ENCODE assay signal across 22 cellular contexts in genomic region chr15:39434751-39435238, GRCh38.
DNase-seq lines count a peak whose midpoint lies in the region; ATAC-seq and TF ChIP-seq lines count a peak whose summit lies in the region.
"Had no signal": no experiment of that assay in that cellular context is flagged by ENCODE, and none has a peak within 500 bp of the region (broad histone marks: within the 10 kb centered on the region; RNA-seq: fewer than 3 reads in every experiment).

No MANE protein-coding gene starts in this region.

- DNase-seq in DMS53 (lab: John Stamatoyannopoulos, UW): peak; percentile 13
- no peak for DNase-seq in DMS53 treated with DMSO at 0.1 percent for 48 hours (lab: John Stamatoyannopoulos, UW; ENCODE audit: unreplicated experiment)
- DNase-seq in esophagus muscularis mucosa (ENCODE audit: extremely low spot score): peak; percentile 72
- DNase-seq in uterus: peak in 1 of 2 donors; percentile 28
- no peak for DNase-seq in KBM-7
- DNase-seq in ureter (ENCODE audit: low spot score): no peak
- DNase-seq: activated CD4-positive, alpha-beta T cell treated with anti-CD3 and anti-CD28 coated beads, Interleukin-2, amount 10 ng/mL, durations not matched to agents 24 days and 14 days; dermis blood vessel endothelial cell; hippocampal formation; MM.1S; naive thymus-derived CD8-positive, alpha-beta T cell; NCI-H2171; NCI-H526 treated with DMSO at 0.1 percent for 48 hours; small intestine; stimulated activated CD4-positive, alpha-beta T cell treated with anti-CD3 and anti-CD28 coated beads, Interleukin-4, amount 100 ng/mL, for 1 hour; stimulated activated naive CD8-positive, alpha-beta T cell treated with anti-CD3 and anti-CD28 coated beads, Interleukin-15, Interleukin-2, amounts not matched to agents 100 U/mL and 50 U/mL, for 24 hours; trophoblast cell had no signal

- WGBS in esophagus muscularis mucosa: 60% methylated on average over 5 of the region's 5 CpGs

- H3K4me1 ChIP-seq in esophagus muscularis mucosa (peaks cover 45 to 75% (median 69%) of the 10 kb centered on the region in 4 donors), muscle layer of colon (ENCODE audit: insufficient read depth, low read length) (peaks cover 35% of the 10 kb centered on the region), uterus (peaks cover 3 to 5% of the 10 kb centered on the region in 2 donors)
- H3K4me1 ChIP-seq: parathyroid adenoma had no signal

- ATAC-seq in activated CD4-positive, CD25-positive, alpha-beta regulatory T cell treated with anti-CD3 and anti-CD28 coated beads, Interleukin-2, amount 50 U/mL, for 24 hours: no peak
- ATAC-seq: activated T-helper 17 cell treated with anti-CD3 and anti-CD28 coated beads, Interleukin-2, amount 50 U/mL, for 72 hours; naive thymus-derived CD8-positive, alpha-beta T cell; stimulated activated naive CD8-positive, alpha-beta T cell treated with anti-CD3 and anti-CD28 coated beads, Interleukin-15, Interleukin-2, amounts not matched to agents 100 U/mL and 50 U/mL, for 24 hours had no signal

- no peaks in the 10 kb centered on the region for H3K27me3 ChIP-seq in esophagus muscularis mucosa
- H3K27me3 ChIP-seq in muscle layer of colon (ENCODE audit: control insufficient read depth in 1 of 2, insufficient read depth in 2 of 2, low read length in 2 of 2): no peaks in the 10 kb centered on the region
- H3K27me3 ChIP-seq in uterus: no peaks in the 10 kb centered on the region

- H3K9me3 ChIP-seq in esophagus muscularis mucosa (no peaks in the 10 kb centered on the region), muscle layer of colon (ENCODE audit: low read length) (no peaks in the 10 kb centered on the region), uterus (no peaks in the 10 kb centered on the region)

- TF ChIP-seq POLR2A in esophagus muscularis mucosa (IDR thresholded peaks at IDR 0.05; ENCODE audit: low read depth) (no peak), uterus (IDR thresholded peaks at IDR 0.05) (no peak)

- no peak overlapping the region for H3K9ac ChIP-seq in muscle layer of colon (ENCODE audit: low read length)
- H3K9ac ChIP-seq: parathyroid adenoma had no signal

- no peak for TF ChIP-seq EP300 in esophagus muscularis mucosa (IDR thresholded peaks at IDR 0.05)

- H3K27ac ChIP-seq in esophagus muscularis mucosa (replicated peaks in 1 of 4): peak overlapping the region; percentile 64 to 81 (median 76)
- peak overlapping the region; percentile 54 for H3K27ac ChIP-seq in muscle layer of colon (ENCODE audit: low read depth, low read length)
- peak overlapping the region; percentile 54 to 69 for H3K27ac ChIP-seq in uterus
- H3K27ac ChIP-seq: 22Rv1, parathyroid adenoma had no signal

- H3K36me3 ChIP-seq in esophagus muscularis mucosa: no peaks in the 10 kb centered on the region
- H3K36me3 ChIP-seq in muscle layer of colon (ENCODE audit: insufficient read depth, low read length): no peaks in the 10 kb centered on the region
- H3K36me3 ChIP-seq in uterus: no peaks in the 10 kb centered on the region

- TF ChIP-seq CTCF in esophagus muscularis mucosa (IDR thresholded peaks at IDR 0.05): no peak
- no peak for TF ChIP-seq CTCF in uterus (IDR thresholded peaks at IDR 0.05)

- in situ Hi-C loops in KBM-7 (cut with MboI; ENCODE audit: low pct_unique_long_range_greater_than_20kb, low sequenced_read_pairs): no loop called here

- no peak overlapping the region for H3K4me3 ChIP-seq in esophagus muscularis mucosa
- peak overlapping the region in 1 of 2 donors; percentile 4 for H3K4me3 ChIP-seq in muscle layer of colon (ENCODE audit: low read depth in 1 of 2, low read length in 2 of 2)
- H3K4me3 ChIP-seq in uterus: no peak overlapping the region

- intact Hi-C loops in esophagus muscularis mucosa (cut with DNase I): no loop called here
- intact Hi-C loops in uterus (cut with DNase I; ENCODE audit: low total_unique reads): no loop called here

Comparison
In these comparisons a context has a peak if more than half of its experiments do, and no peak if none do; other contexts are left out.
1. DNase-seq: peak in DMS53 (single experiment) and esophagus muscularis mucosa (single experiment); none in DMS53 treated with DMSO at 0.1 percent for 48 hours (single experiment), KBM-7 (single experiment) and ureter (single experiment).
2. Peak in every context shown above with its lines, with median percentiles within 50 percentile points of each other: H3K27ac ChIP-seq.